Comparison of ENCODE assay signal across 10 cellular contexts in genomic region chr9:137689745-137690529, GRCh38.
DNase-seq lines count a peak whose midpoint lies in the region; ATAC-seq lines count a peak whose summit lies in the region.
"Had no signal": no experiment of that assay in that cellular context is flagged by ENCODE, and none has a peak within 500 bp of the region (broad histone marks: within the 10 kb centered on the region; RNA-seq: fewer than 3 reads in every experiment).

No MANE protein-coding gene starts in this region.

- no peak for DNase-seq in activated naive CD4-positive, alpha-beta T cell treated with anti-CD3 and anti-CD28 coated beads, Interleukin-2, amount 10 ng/mL, durations not matched to agents 7 days and 5 days
- no peak for DNase-seq in activated naive CD4-positive, alpha-beta T cell treated with anti-CD3 and anti-CD28 coated beads, Interleukin-2, amount 50 U/mL, for 16 hours
- peak; percentile 44 to 71 for DNase-seq in NOMO-1 (lab: John Stamatoyannopoulos, UW; ENCODE audit: unreplicated experiment in 2 of 2)
- peak; percentile 36 for DNase-seq in fibroblast of peridontal ligament (ENCODE audit: extremely low read depth)
- no peak for DNase-seq in stimulated activated effector memory CD8-positive, alpha-beta T cell treated with anti-CD3 and anti-CD28 coated beads, Interleukin-12 subunit alpha, Interleukin-12 subunit beta, amount 100 ng/mL, for 72 hours (ENCODE audit: low spot score in 2 of 2)
- DNase-seq in activated naive CD4-positive, alpha-beta T cell treated with anti-CD3 and anti-CD28 coated beads for 36 hours = no peak
- DNase-seq: activated T-cell treated with anti-CD3 and anti-CD28 coated beads, Interleukin-2, amount 50 U/mL, for 48 hours; T-helper 1 cell had no signal

- intact Hi-C loops in activated naive CD4-positive, alpha-beta T cell treated with anti-CD3 and anti-CD28 coated beads for 36 hours (cut with micrococcal nuclease) = no loop called here

- no peak overlapping the region for H3K4me3 Mint-ChIP-seq in activated naive CD4-positive, alpha-beta T cell treated with anti-CD3 and anti-CD28 coated beads, Interleukin-2, amount 10 ng/mL, durations not matched to agents 7 days and 5 days
- no peak overlapping the region for H3K4me3 Mint-ChIP-seq in stimulated activated effector memory CD8-positive, alpha-beta T cell treated with anti-CD3 and anti-CD28 coated beads, Interleukin-12 subunit alpha, Interleukin-12 subunit beta, amount 100 ng/mL, for 72 hours
- H3K4me3 Mint-ChIP-seq in activated naive CD4-positive, alpha-beta T cell treated with anti-CD3 and anti-CD28 coated beads for 36 hours = no peak overlapping the region

- peaks cover 13% of the 10 kb centered on the region for H3K4me1 Mint-ChIP-seq in activated naive CD4-positive, alpha-beta T cell treated with anti-CD3 and anti-CD28 coated beads, Interleukin-2, amount 10 ng/mL, durations not matched to agents 7 days and 5 days
- H3K4me1 Mint-ChIP-seq in stimulated activated effector memory CD8-positive, alpha-beta T cell treated with anti-CD3 and anti-CD28 coated beads, Interleukin-12 subunit alpha, Interleukin-12 subunit beta, amount 100 ng/mL, for 72 hours = peaks cover 67% of the 10 kb centered on the region
- H3K4me1 Mint-ChIP-seq in activated naive CD4-positive, alpha-beta T cell treated with anti-CD3 and anti-CD28 coated beads for 36 hours (ENCODE audit: low read depth) = peaks cover 54% of the 10 kb centered on the region

- CTCF ChIA-PET in activated naive CD4-positive, alpha-beta T cell treated with anti-CD3 and anti-CD28 coated beads, Interleukin-2, amount 10 ng/mL, durations not matched to agents 7 days and 5 days (lab: Charles Lee) = interaction anchor here (0.6 kb wide), 1 partner anchor 36 kb away, joined by 5 read pairs; no protein-coding TSS in a partner anchor
- CTCF ChIA-PET in activated naive CD4-positive, alpha-beta T cell treated with anti-CD3 and anti-CD28 coated beads for 36 hours (lab: Charles Lee) = interaction anchor here (1.2 kb wide), 1 partner anchor 19 kb away, joined by 4 read pairs; no protein-coding TSS in a partner anchor

- no peaks in the 10 kb centered on the region for H3K27me3 Mint-ChIP-seq in activated naive CD4-positive, alpha-beta T cell treated with anti-CD3 and anti-CD28 coated beads, Interleukin-2, amount 10 ng/mL, durations not matched to agents 7 days and 5 days
- H3K27me3 Mint-ChIP-seq in activated naive CD4-positive, alpha-beta T cell treated with anti-CD3 and anti-CD28 coated beads for 36 hours (ENCODE audit: low read depth) = no peaks in the 10 kb centered on the region

- ATAC-seq in stimulated activated effector memory CD8-positive, alpha-beta T cell treated with anti-CD3 and anti-CD28 coated beads, Interleukin-12 subunit alpha, Interleukin-12 subunit beta, amount 100 ng/mL, for 72 hours = no peak
- ATAC-seq in GM18907 (IDR thresholded peaks at IDR 0.05; ENCODE audit: unreplicated experiment) = no peak
- no peak for ATAC-seq in GM18858 (IDR thresholded peaks at IDR 0.05; ENCODE audit: unreplicated experiment)

- peak overlapping the region; percentile 33 for H3K27ac Mint-ChIP-seq in activated naive CD4-positive, alpha-beta T cell treated with anti-CD3 and anti-CD28 coated beads, Interleukin-2, amount 10 ng/mL, durations not matched to agents 7 days and 5 days
- H3K27ac Mint-ChIP-seq in stimulated activated effector memory CD8-positive, alpha-beta T cell treated with anti-CD3 and anti-CD28 coated beads, Interleukin-12 subunit alpha, Interleukin-12 subunit beta, amount 100 ng/mL, for 72 hours = peak overlapping the region; percentile 37
- no peak overlapping the region for H3K27ac Mint-ChIP-seq in activated naive CD4-positive, alpha-beta T cell treated with anti-CD3 and anti-CD28 coated beads for 36 hours

- no peaks in the 10 kb centered on the region for H3K9me3 Mint-ChIP-seq in activated naive CD4-positive, alpha-beta T cell treated with anti-CD3 and anti-CD28 coated beads, Interleukin-2, amount 10 ng/mL, durations not matched to agents 7 days and 5 days
- no peaks in the 10 kb centered on the region for H3K9me3 Mint-ChIP-seq in stimulated activated effector memory CD8-positive, alpha-beta T cell treated with anti-CD3 and anti-CD28 coated beads, Interleukin-12 subunit alpha, Interleukin-12 subunit beta, amount 100 ng/mL, for 72 hours
- H3K9me3 Mint-ChIP-seq in activated naive CD4-positive, alpha-beta T cell treated with anti-CD3 and anti-CD28 coated beads for 36 hours = no peaks in the 10 kb centered on the region

- H3K36me3 Mint-ChIP-seq in activated naive CD4-positive, alpha-beta T cell treated with anti-CD3 and anti-CD28 coated beads, Interleukin-2, amount 10 ng/mL, durations not matched to agents 7 days and 5 days = peaks cover 21% of the 10 kb centered on the region
- peaks cover 5% of the 10 kb centered on the region for H3K36me3 Mint-ChIP-seq in stimulated activated effector memory CD8-positive, alpha-beta T cell treated with anti-CD3 and anti-CD28 coated beads, Interleukin-12 subunit alpha, Interleukin-12 subunit beta, amount 100 ng/mL, for 72 hours
- peaks cover 2% of the 10 kb centered on the region for H3K36me3 Mint-ChIP-seq in activated naive CD4-positive, alpha-beta T cell treated with anti-CD3 and anti-CD28 coated beads for 36 hours (ENCODE audit: low read depth)

Comparison
In these comparisons a context has a peak if more than half of its experiments do, and no peak if none do; other contexts are left out.
1. DNase-seq: peak in NOMO-1 (2 of 2) and fibroblast of peridontal ligament (single experiment); none in activated naive CD4-positive, alpha-beta T cell treated with anti-CD3 and anti-CD28 coated beads, Interleukin-2, amount 10 ng/mL, durations not matched to agents 7 days and 5 days (single experiment), activated naive CD4-positive, alpha-beta T cell treated with anti-CD3 and anti-CD28 coated beads, Interleukin-2, amount 50 U/mL, for 16 hours (single experiment), stimulated activated effector memory CD8-positive, alpha-beta T cell treated with anti-CD3 and anti-CD28 coated beads, Interleukin-12 subunit alpha, Interleukin-12 subunit beta, amount 100 ng/mL, for 72 hours (0 of 2) and activated naive CD4-positive, alpha-beta T cell treated with anti-CD3 and anti-CD28 coated beads for 36 hours (single experiment).